Comparison of ENCODE assay signal across 19 cellular contexts in the genomic region with DNA sequence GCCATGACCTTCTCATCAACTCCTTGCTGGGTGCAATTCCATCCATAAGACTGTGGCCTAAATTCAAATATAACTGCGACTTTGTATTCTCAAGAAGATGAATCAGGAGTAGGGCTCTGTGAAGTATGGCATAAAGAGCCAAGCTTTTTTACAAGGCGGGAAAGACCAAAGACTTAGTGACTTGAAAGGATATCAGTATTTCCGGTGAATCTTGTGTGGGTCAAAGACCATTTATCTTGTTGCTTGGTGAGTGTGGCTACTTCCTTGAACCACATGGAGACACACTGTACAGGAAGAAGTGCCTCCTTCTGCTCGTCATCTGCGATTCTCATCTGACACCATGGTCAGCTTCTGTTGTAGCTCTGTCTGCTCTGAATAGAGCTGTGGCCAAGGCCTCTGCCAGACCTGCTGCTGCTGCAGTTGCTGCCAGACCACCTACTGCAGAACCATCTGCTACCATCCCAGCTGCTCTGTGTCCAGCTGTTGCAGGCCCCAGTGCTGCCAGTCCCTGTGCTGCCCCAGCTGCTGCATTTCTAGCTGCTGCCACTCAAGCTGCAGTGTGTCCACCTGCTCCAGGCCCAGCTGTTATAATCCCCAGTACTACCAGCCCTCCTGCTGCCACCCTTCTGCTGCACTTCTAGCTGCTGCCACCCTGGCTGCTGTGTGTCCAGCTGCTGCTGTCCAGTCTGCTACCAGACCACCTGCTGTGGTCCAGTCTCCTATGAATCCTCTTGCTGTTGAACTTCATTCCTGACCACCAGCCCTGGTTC. TPM values are rescaled to one million over a fixed set of nuclear protein-coding genes. Genes with fewer than 3 reads are reported as not detected.
DNase-seq lines count a peak whose midpoint lies in the region; ATAC-seq and TF ChIP-seq lines count a peak whose summit lies in the region.
"Had no signal": no experiment of that assay in that cellular context is flagged by ENCODE, and none has a peak within 500 bp of the region (broad histone marks: within the 10 kb centered on the region; RNA-seq: fewer than 3 reads in every experiment).

No MANE protein-coding gene starts in this region.

- peaks cover 10% of the 10 kb centered on the region for H3K27me3 Mint-ChIP-seq in activated CD4-positive, alpha-beta T cell treated with anti-CD3 and anti-CD28 coated beads for 36 hours

- H3K27ac ChIP-seq in right atrium auricular region: no peak overlapping the region
- H3K27ac ChIP-seq: PC-9 had no signal

- H3K36me3 Mint-ChIP-seq in activated CD4-positive, alpha-beta T cell treated with anti-CD3 and anti-CD28 coated beads for 36 hours (ENCODE audit: low read depth): no peaks in the 10 kb centered on the region

- no peaks in the 10 kb centered on the region for H3K27me3 ChIP-seq in right atrium auricular region

- no peaks in the 10 kb centered on the region for H3K4me1 ChIP-seq in right atrium auricular region

- H3K27ac Mint-ChIP-seq in activated CD4-positive, alpha-beta T cell treated with anti-CD3 and anti-CD28 coated beads for 36 hours: no peak overlapping the region

- H3K4me3 ChIP-seq in right atrium auricular region (no peak overlapping the region), foreskin fibroblast (ENCODE audit: low read depth in 1 of 2, low read length in 2 of 2) (no peak overlapping the region)
- H3K4me3 ChIP-seq: PC-9 had no signal

- CTCF ChIA-PET in activated CD4-positive, alpha-beta T cell treated with anti-CD3 and anti-CD28 coated beads for 36 hours (lab: Charles Lee): interaction anchor here (1.1 kb wide), 1 partner anchor 117 kb away, joined by 5 read pairs; no protein-coding TSS in a partner anchor

- DNase-seq in DMS 273 (lab: John Stamatoyannopoulos, UW; ENCODE audit: unreplicated experiment) (peak; percentile 70), HT-29 (ENCODE audit: low spot score) (peak; percentile 16), NCI-H774 (lab: John Stamatoyannopoulos, UW) (peak; percentile 63), myocyte (ENCODE audit: low read depth) (peak; percentile 94), NCI-H2196 treated with DMSO at 0.1 percent for 48 hours (lab: John Stamatoyannopoulos, UW; ENCODE audit: unreplicated experiment) (no peak), right atrium auricular region (ENCODE audit: low spot score) (no peak), foreskin fibroblast (no peak)
- DNase-seq in activated CD4-positive, alpha-beta T cell treated with anti-CD3 and anti-CD28 coated beads for 36 hours: no peak
- DNase-seq: C1 segment of cervical spinal cord, EL, MM.1S, NCI-H1105, NCI-H187 treated with DMSO at 0.1 percent for 48 hours, NCI-H526 treated with DMSO at 0.1 percent for 48 hours, PC-9, SW 1271 had no signal

- no peaks in the 10 kb centered on the region for H3K36me3 ChIP-seq in right atrium auricular region

- intact Hi-C loops in activated CD4-positive, alpha-beta T cell treated with anti-CD3 and anti-CD28 coated beads for 36 hours (cut with DNase I, micrococcal nuclease): no loop called here

- H3K9me3 Mint-ChIP-seq in activated CD4-positive, alpha-beta T cell treated with anti-CD3 and anti-CD28 coated beads for 36 hours (ENCODE audit: low read depth): no peaks in the 10 kb centered on the region

- POLR2A ChIA-PET in activated CD4-positive, alpha-beta T cell treated with anti-CD3 and anti-CD28 coated beads for 36 hours (lab: Charles Lee): no interaction called here

- ATAC-seq in activated CD4-positive, alpha-beta T cell treated with anti-CD3 and anti-CD28 coated beads for 36 hours: no peak

- TF ChIP-seq CTCF in right atrium auricular region (IDR thresholded peaks at IDR 0.05): no peak
- TF ChIP-seq CTCF in foreskin fibroblast (IDR thresholded peaks at IDR 0.05; ENCODE audit: low read depth, low read length): no peak

- no peak overlapping the region for H3K4me3 Mint-ChIP-seq in activated CD4-positive, alpha-beta T cell treated with anti-CD3 and anti-CD28 coated beads for 36 hours

- no peaks in the 10 kb centered on the region for H3K4me1 Mint-ChIP-seq in activated CD4-positive, alpha-beta T cell treated with anti-CD3 and anti-CD28 coated beads for 36 hours

- no peaks in the 10 kb centered on the region for H3K9me3 ChIP-seq in right atrium auricular region

RNA-seq across cellular contexts. Expression of a gene that starts 6.1 kb away (rescaled TPM):
- not detected in 2 replicates for total RNA-seq in HT-29 (2014; rRNA removed; shearing (Covaris generic))
- total RNA-seq in myocyte (not detected in 2 replicates), right atrium auricular region (not detected)
- not detected for polyA plus RNA-seq in myocyte (2012)
- not detected for total RNA-seq in activated CD4-positive, alpha-beta T cell treated with anti-CD3 and anti-CD28 coated beads for 36 hours
- total RNA-seq: A673, H1, PC-9, SK-MEL-5 had no signal
- polyA plus RNA-seq: H1 had no signal

RNA-seq across cellular contexts. Expression of a gene that starts 11.9 kb away (rescaled TPM):
- not detected in 2 replicates for total RNA-seq in HT-29 (2014; rRNA removed; shearing (Covaris generic))
- total RNA-seq in myocyte (0.19 TPM in 1 of 2 replicates, not detected in the other), right atrium auricular region (not detected)
- polyA plus RNA-seq in myocyte (2012): 1.7 TPM
- not detected for total RNA-seq in activated CD4-positive, alpha-beta T cell treated with anti-CD3 and anti-CD28 coated beads for 36 hours
- total RNA-seq: A673, H1, SK-MEL-5 had no signal
- polyA plus RNA-seq: H1 had no signal

RNA-seq across cellular contexts. Expression of a gene that starts 12.2 kb away (rescaled TPM):
- total RNA-seq in HT-29 (2014; rRNA removed; shearing (Covaris generic)): not detected in 2 replicates
- total RNA-seq in myocyte: not detected in 2 replicates
- not detected for polyA plus RNA-seq in myocyte (2012)
- not detected for total RNA-seq in activated CD4-positive, alpha-beta T cell treated with anti-CD3 and anti-CD28 coated beads for 36 hours
- total RNA-seq in right atrium auricular region: not detected
- total RNA-seq: A673, H1, PC-9, SK-MEL-5 had no signal
- polyA plus RNA-seq: H1 had no signal

RNA-seq across cellular contexts. Expression of a gene that starts 16.8 kb away (rescaled TPM):
- not detected in 2 replicates for total RNA-seq in HT-29 (2014; rRNA removed; shearing (Covaris generic))
- not detected in 2 replicates for total RNA-seq in myocyte
- 0.20 TPM for polyA plus RNA-seq in myocyte (2012)
- not detected for total RNA-seq in activated CD4-positive, alpha-beta T cell treated with anti-CD3 and anti-CD28 coated beads for 36 hours
- not detected for total RNA-seq in right atrium auricular region
- total RNA-seq: A673, H1, PC-9, SK-MEL-5 had no signal
- polyA plus RNA-seq: H1 had no signal

RNA-seq across cellular contexts. Expression of a gene that starts 24.7 kb away (rescaled TPM):
- total RNA-seq in HT-29 (2014; rRNA removed; shearing (Covaris generic)): not detected in 2 replicates
- total RNA-seq in myocyte (not detected in 2 replicates), right atrium auricular region (not detected)
- not detected for polyA plus RNA-seq in myocyte (2012)
- total RNA-seq in activated CD4-positive, alpha-beta T cell treated with anti-CD3 and anti-CD28 coated beads for 36 hours: not detected
- total RNA-seq: A673, H1, PC-9, SK-MEL-5 had no signal
- polyA plus RNA-seq: H1 had no signal

Comparison
In these comparisons a context has a peak if more than half of its experiments do, and no peak if none do; other contexts are left out.
1. DNase-seq: peak in DMS 273 (single experiment), HT-29 (single experiment), NCI-H774 (single experiment) and myocyte (single experiment); none in activated CD4-positive, alpha-beta T cell treated with anti-CD3 and anti-CD28 coated beads for 36 hours (single experiment), NCI-H2196 treated with DMSO at 0.1 percent for 48 hours (single experiment), right atrium auricular region (single experiment) and foreskin fibroblast (0 of 2).